Comparison of ENCODE assay signal across 9 cellular contexts in the genomic region with DNA sequence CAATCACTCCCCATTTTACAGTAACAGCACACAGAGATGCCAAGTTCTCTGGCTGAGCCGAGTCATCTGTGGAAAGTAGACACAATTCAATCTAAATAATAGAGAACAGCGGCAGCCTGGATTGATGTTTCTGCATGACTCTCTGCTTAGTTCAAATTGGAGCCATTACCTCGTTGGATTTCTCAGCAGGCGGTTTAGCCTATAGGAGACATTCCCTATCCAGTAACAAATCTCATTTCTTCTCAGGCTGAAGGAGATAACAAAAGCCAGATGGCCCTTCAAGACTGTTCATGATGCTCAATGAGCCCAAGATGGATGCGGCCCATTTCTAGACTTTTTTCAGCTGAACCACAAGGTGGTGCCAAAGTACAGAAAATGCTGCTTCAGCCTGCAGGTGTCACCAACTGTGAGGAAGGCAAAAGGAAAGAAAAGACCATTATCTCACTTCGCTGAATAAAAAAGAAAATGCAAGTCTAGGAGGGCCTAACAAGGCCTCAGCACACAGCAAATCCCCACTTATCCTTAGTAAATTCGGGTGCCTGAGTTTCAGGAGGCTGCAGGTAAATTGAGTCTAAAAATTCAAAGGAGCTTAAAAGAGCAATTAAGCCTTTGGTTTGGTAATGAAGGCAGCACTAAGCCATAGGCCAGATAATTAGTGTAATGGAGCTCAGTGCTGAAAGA.
DNase-seq lines count a peak whose midpoint lies in the region; ATAC-seq and TF ChIP-seq lines count a peak whose summit lies in the region.
"Had no signal": no experiment of that assay in that cellular context is flagged by ENCODE, and none has a peak within 500 bp of the region (broad histone marks: within the 10 kb centered on the region; RNA-seq: fewer than 3 reads in every experiment).

No MANE protein-coding gene starts in this region.

- no peaks in the 10 kb centered on the region for H3K36me3 Mint-ChIP-seq in T-helper 17 cell (ENCODE audit: low read depth)

- TF ChIP-seq CTCF in AG09319 (IDR thresholded peaks at IDR 0.05; ENCODE audit: low read depth, low read length) = peak; percentile 75

- peak; percentile 85 for ATAC-seq in GM18498 (IDR thresholded peaks at IDR 0.05; ENCODE audit: unreplicated experiment)
- peak; percentile 86 for ATAC-seq in HG02840 (IDR thresholded peaks at IDR 0.05; ENCODE audit: low FRiP score, unreplicated experiment)
- ATAC-seq in T-helper 17 cell = peak; percentile 85

- DNase-seq in AG09319 (ENCODE audit: extremely low read depth, low read depth) (peak; percentile 64), NCI-H1105 treated with DMSO at 0.1 percent for 48 hours (lab: John Stamatoyannopoulos, UW) (peak; percentile 77), T-helper 17 cell (peak in 1 of 3 donors; percentile 31), cerebellum (ENCODE audit: low spot score) (peak; percentile 75), kidney glomerular epithelial cell (lab: John Stamatoyannopoulos, UW) (peak; percentile 33)
- DNase-seq in stimulated activated CD4-positive, alpha-beta T cell treated with anti-CD3 and anti-CD28 coated beads, Interleukin-4, amount 100 ng/mL, for 24 hours = peak; percentile 39

- peaks cover 13% of the 10 kb centered on the region for H3K27me3 Mint-ChIP-seq in T-helper 17 cell

- no peaks in the 10 kb centered on the region for H3K9me3 ChIP-seq in T-helper 17 cell (ENCODE audit: control insufficient read depth, low read length, poor library complexity, severe bottlenecking)

- H3K4me3 Mint-ChIP-seq in T-helper 17 cell = no peak overlapping the region
- H3K4me3 Mint-ChIP-seq: T-helper 1 cell treated with Interleukin-12 subunit alpha and Interleukin-12 subunit beta and Interleukin-4 antibody, amounts not matched to agents 30 μg/mL and 1 μg/mL, for 36 hours had no signal

- H3K27ac Mint-ChIP-seq in T-helper 17 cell = no peak overlapping the region
- H3K27ac Mint-ChIP-seq: T-helper 1 cell treated with Interleukin-12 subunit alpha and Interleukin-12 subunit beta and Interleukin-4 antibody, amounts not matched to agents 30 μg/mL and 1 μg/mL, for 36 hours had no signal

- H3K4me1 Mint-ChIP-seq in T-helper 17 cell = peaks cover 3% of the 10 kb centered on the region
